2 cellular contexts compared by ENCODE assay signal in the genomic region with DNA sequence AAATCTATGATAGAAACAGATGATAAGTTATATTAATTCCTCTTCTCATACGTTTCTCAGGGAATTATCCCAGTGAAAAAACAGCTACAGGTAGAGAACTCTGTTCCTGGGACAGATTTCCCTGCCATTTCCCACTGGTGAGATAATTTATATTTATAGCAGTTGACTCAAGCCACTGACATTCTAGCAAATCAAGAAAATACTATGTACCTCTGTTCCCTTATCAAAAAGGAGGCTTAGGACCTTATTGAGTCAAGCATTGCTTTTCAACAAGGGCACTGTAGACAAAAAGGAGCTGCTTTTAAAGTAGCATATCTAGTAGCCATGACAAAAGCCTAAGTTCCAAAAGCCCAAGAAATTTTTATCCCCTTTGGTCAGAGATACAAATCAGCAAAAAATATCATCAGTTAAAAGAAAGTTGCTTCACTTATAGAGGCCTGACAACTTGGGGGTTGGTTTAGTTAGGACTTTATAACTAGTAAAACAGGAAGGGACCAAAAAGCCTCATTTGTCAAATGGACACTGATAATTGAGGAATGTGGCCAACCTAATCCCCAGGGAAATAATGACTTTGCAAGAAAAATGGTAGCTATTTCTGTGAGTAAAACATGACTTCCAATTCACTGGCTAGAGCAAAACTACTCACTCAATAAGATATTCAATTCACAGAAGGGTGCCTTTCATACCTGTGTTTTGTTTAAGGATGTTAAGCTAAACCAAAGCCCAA.
TF ChIP-seq lines count a peak whose summit lies in the region.

No MANE protein-coding gene starts in this region.

TF ChIP-seq in SK-N-SH, 30 proteins besides CTCF, POLR2A, EP300 and RAD21 (continued from another document):
- TF ChIP-seq REST (IDR thresholded peaks at IDR 0.05; ENCODE audit: low read depth, low read length) (no peak), CHD2 (IDR thresholded peaks at IDR 0.05; ENCODE audit: low read length, partially characterized antibody) (no peak), POLR2AphosphoS5 (IDR thresholded peaks at IDR 0.05; ENCODE audit: low read depth, low read length) (no peak), MXI1 (IDR thresholded peaks at IDR 0.05; ENCODE audit: low read depth, low read length) (no peak), NRF1 (IDR thresholded peaks at IDR 0.05; ENCODE audit: low read depth, low read length) (no peak), TCF12 (IDR thresholded peaks at IDR 0.05) (no peak), USF1 (IDR thresholded peaks at IDR 0.05; ENCODE audit: borderline replicate concordance, low read depth) (no peak), SIN3A (IDR thresholded peaks at IDR 0.05; ENCODE audit: borderline replicate concordance, low read depth, low read length) (no peak), ZBTB33 (IDR thresholded peaks at IDR 0.05; ENCODE audit: borderline replicate concordance, low read depth) (no peak), TAF1 (IDR thresholded peaks at IDR 0.05; ENCODE audit: borderline replicate concordance, low read depth, low read length) (no peak), TEAD4 (IDR thresholded peaks at IDR 0.05; ENCODE audit: borderline replicate concordance, insufficient read depth) (no peak)
- TF ChIP-seq, protein P1, sequence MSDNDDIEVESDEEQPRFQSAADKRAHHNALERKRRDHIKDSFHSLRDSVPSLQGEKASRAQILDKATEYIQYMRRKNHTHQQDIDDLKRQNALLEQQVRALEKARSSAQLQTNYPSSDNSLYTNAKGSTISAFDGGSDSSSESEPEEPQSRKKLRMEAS (IDR thresholded peaks at IDR 0.05; ENCODE audit: low read depth): no peak
TF ChIP-seq in SK-N-SH: peak in this region for 0.

TF ChIP-seq in SK-N-SH treated with all-trans-retinoic acid at 6 μM for 48 hours, 23 proteins besides CTCF, POLR2A, EP300 and RAD21 (continued from another document):
- TF ChIP-seq TSHZ2 (CRISPR knock-in tag; IDR thresholded peaks at IDR 0.05): no peak
